20 cellular contexts compared by ENCODE assay signal in the genomic region with DNA sequence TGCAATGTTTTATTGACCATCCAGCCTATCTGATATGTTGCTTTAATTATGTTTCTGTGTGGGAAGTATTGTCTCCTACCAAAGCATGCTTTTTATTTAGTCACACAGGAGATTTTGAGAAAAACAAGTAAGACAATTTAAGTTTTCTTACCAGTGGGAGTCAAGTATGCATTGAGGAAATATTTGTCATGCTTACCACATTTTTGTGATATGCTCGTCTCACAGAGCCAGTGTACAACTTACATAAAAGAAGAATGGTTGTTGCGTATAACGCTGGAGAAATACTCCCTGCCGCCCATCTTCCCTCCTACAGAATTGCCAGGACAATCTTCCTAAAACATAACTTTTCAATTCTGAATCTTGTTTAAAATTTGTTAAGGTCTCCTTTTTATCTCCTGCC. TPM values are rescaled to one million over a fixed set of nuclear protein-coding genes. Genes with fewer than 3 reads are reported as not detected.
"Had no signal": no experiment of that assay in that cellular context is flagged by ENCODE, and none has a peak within 500 bp of the region (broad histone marks: within the 10 kb centered on the region; RNA-seq: fewer than 3 reads in every experiment).

No MANE protein-coding gene starts in this region.

- H3K4me3 Mint-ChIP-seq: activated CD4-positive, alpha-beta memory T cell treated with anti-CD3 and anti-CD28 coated beads for 36 hours; activated CD4-positive, alpha-beta T cell treated with anti-CD3 and anti-CD28 coated beads for 36 hours; activated T-helper 17 cell treated with anti-CD3 and anti-CD28 coated beads, Interleukin-2, amount 50 U/mL, for 72 hours; endodermal cell; immature natural killer cell; naive thymus-derived CD4-positive, alpha-beta T cell; stimulated activated naive B cell treated with anti-CD40 and anti-IgM and Interleukin-4, amounts not matched to agents 10 μg/mL and 1 μg/mL and 100 μg/mL, for 72 hours; T-cell; WTC11 had no signal

- H3K9ac ChIP-seq: parathyroid adenoma had no signal

- ATAC-seq: activated CD4-positive, alpha-beta T cell treated with anti-CD3 and anti-CD28 coated beads for 36 hours; activated T-helper 17 cell treated with anti-CD3 and anti-CD28 coated beads, Interleukin-2, amount 50 U/mL, for 72 hours; gastroesophageal sphincter; left ventricle myocardium superior; naive thymus-derived CD4-positive, alpha-beta T cell; stimulated activated naive B cell treated with anti-CD40 and anti-IgM and Interleukin-4, amounts not matched to agents 10 μg/mL and 1 μg/mL and 100 μg/mL, for 72 hours; T-cell; upper lobe of right lung; WTC11 had no signal

- DNase-seq: activated CD4-positive, alpha-beta memory T cell treated with anti-CD3 and anti-CD28 coated beads for 36 hours; activated CD4-positive, alpha-beta T cell treated with anti-CD3 and anti-CD28 coated beads for 36 hours; activated naive CD4-positive, alpha-beta T cell treated with Interleukin-2 at 50 U/mL for 16 hours; activated T-cell treated with anti-CD3 and anti-CD28 coated beads for 4 hours; aorta; endodermal cell; immature natural killer cell; left ventricle myocardium superior; mucosa of descending colon; naive thymus-derived CD4-positive, alpha-beta T cell; sigmoid colon; stimulated activated naive B cell treated with anti-CD40 and anti-IgM and Interleukin-4, amounts not matched to agents 10 μg/mL and 1 μg/mL and 100 μg/mL, for 72 hours; T-cell; upper lobe of right lung had no signal

- H3K9me3 Mint-ChIP-seq: activated CD4-positive, alpha-beta memory T cell treated with anti-CD3 and anti-CD28 coated beads for 36 hours; activated T-helper 17 cell treated with anti-CD3 and anti-CD28 coated beads, Interleukin-2, amount 50 U/mL, for 72 hours; T-cell had no signal

- H3K4me1 ChIP-seq: parathyroid adenoma, sigmoid colon had no signal

- H3K27ac Mint-ChIP-seq: activated CD4-positive, alpha-beta memory T cell treated with anti-CD3 and anti-CD28 coated beads for 36 hours; activated CD4-positive, alpha-beta T cell treated with anti-CD3 and anti-CD28 coated beads for 36 hours; activated T-helper 17 cell treated with anti-CD3 and anti-CD28 coated beads, Interleukin-2, amount 50 U/mL, for 72 hours; endodermal cell; immature natural killer cell; naive thymus-derived CD4-positive, alpha-beta T cell; stimulated activated naive B cell treated with anti-CD40 and anti-IgM and Interleukin-4, amounts not matched to agents 10 μg/mL and 1 μg/mL and 100 μg/mL, for 72 hours; T-cell; WTC11 had no signal

- H3K4me3 ChIP-seq: cardiac muscle cell, gastroesophageal sphincter, mucosa of descending colon, sigmoid colon, thoracic aorta, upper lobe of right lung had no signal

- H2AFZ ChIP-seq: parathyroid adenoma had no signal

- H3K9me3 ChIP-seq: gastroesophageal sphincter, mucosa of descending colon, sigmoid colon, thoracic aorta, upper lobe of right lung had no signal

- H3K36me3 Mint-ChIP-seq: activated CD4-positive, alpha-beta memory T cell treated with anti-CD3 and anti-CD28 coated beads for 36 hours; immature natural killer cell; stimulated activated naive B cell treated with anti-CD40 and anti-IgM and Interleukin-4, amounts not matched to agents 10 μg/mL and 1 μg/mL and 100 μg/mL, for 72 hours; T-cell; WTC11 had no signal

- H3K36me3 ChIP-seq: cardiac muscle cell, gastroesophageal sphincter, sigmoid colon, thoracic aorta, upper lobe of right lung had no signal

- H3K27me3 ChIP-seq: cardiac muscle cell, gastroesophageal sphincter, sigmoid colon, upper lobe of right lung had no signal

- H3K4me1 Mint-ChIP-seq: activated CD4-positive, alpha-beta T cell treated with anti-CD3 and anti-CD28 coated beads for 36 hours; activated T-helper 17 cell treated with anti-CD3 and anti-CD28 coated beads, Interleukin-2, amount 50 U/mL, for 72 hours; immature natural killer cell; naive thymus-derived CD4-positive, alpha-beta T cell; stimulated activated naive B cell treated with anti-CD40 and anti-IgM and Interleukin-4, amounts not matched to agents 10 μg/mL and 1 μg/mL and 100 μg/mL, for 72 hours; T-cell had no signal

- H3K79me2 ChIP-seq: parathyroid adenoma had no signal

- H3K27ac ChIP-seq: cardiac muscle cell, gastroesophageal sphincter, parathyroid adenoma, sigmoid colon, thoracic aorta, upper lobe of right lung had no signal

RNA-seq across cellular contexts. Expression of gene FILIP1, which starts 37.1 kb away (rescaled TPM):
- total RNA-seq: activated CD4-positive, alpha-beta memory T cell treated with anti-CD3 and anti-CD28 coated beads for 36 hours; activated CD4-positive, alpha-beta T cell treated with anti-CD3 and anti-CD28 coated beads for 36 hours; activated T-helper 17 cell treated with anti-CD3 and anti-CD28 coated beads, Interleukin-2, amount 50 U/mL, for 72 hours had no signal
- polyA plus RNA-seq: immature natural killer cell had no signal
